In genomic region chr7:128103498-128104108, GRCh38 we compare ENCODE assay signal across 9 cellular contexts.
DNase-seq lines count a peak whose midpoint lies in the region; ATAC-seq, FAIRE-seq and TF ChIP-seq lines count a peak whose summit lies in the region.
"Had no signal": no experiment of that assay in that cellular context is flagged by ENCODE, and none has a peak within 500 bp of the region (broad histone marks: within the 10 kb centered on the region; RNA-seq: fewer than 3 reads in every experiment).

No MANE protein-coding gene starts in this region.

- peak overlapping the region; percentile 76 for H3K4me3 Mint-ChIP-seq in activated CD4-positive, alpha-beta T cell treated with anti-CD3 and anti-CD28 coated beads for 36 hours

- no peak overlapping the region for H3K9ac ChIP-seq in K562 (ENCODE audit: insufficient read depth in 1 of 2, low read depth in 2 of 2, low read length in 2 of 2)

- TF ChIP-seq CTCF in K562 (IDR thresholded peaks at IDR 0.05 in 2 of 3, conservative IDR thresholded peaks at IDR 0.05 in 1 of 3; ENCODE audit: insufficient read depth in 2 of 3, low read depth in 1 of 3, low read length in 3 of 3) (no peak), right lobe of liver (IDR thresholded peaks at IDR 0.05) (no peak), upper lobe of right lung (IDR thresholded peaks at IDR 0.05) (no peak)

- no peak overlapping the region for H2AFZ ChIP-seq in K562 (ENCODE audit: low read depth, low read length)

- no peak; the same call in 1 of the 2 replicates for TF ChIP-seq POLR2A in K562 (conservative IDR thresholded peaks at IDR 0.05)
- no peak for TF ChIP-seq POLR2A in right lobe of liver (IDR thresholded peaks at IDR 0.05)

- H3K9me3 ChIP-seq in K562 (replicated peaks; ENCODE audit: control insufficient read depth, insufficient read depth, low read depth, low read length) = no peaks in the 10 kb centered on the region
- no peaks in the 10 kb centered on the region for H3K9me3 ChIP-seq in right lobe of liver
- H3K9me3 ChIP-seq in upper lobe of right lung = no peaks in the 10 kb centered on the region

- peaks cover 3 to 22% of the 10 kb centered on the region in 2 experiments; a peak in 3 of 5 replicates for H3K27me3 ChIP-seq in K562 (ENCODE audit: control insufficient read depth in 2 of 2, insufficient read depth in 2 of 2, low read length in 2 of 2)
- no peaks in the 10 kb centered on the region for H3K27me3 ChIP-seq in right lobe of liver
- H3K27me3 ChIP-seq in upper lobe of right lung = peaks cover 11% of the 10 kb centered on the region

- CTCF ChIA-PET in activated CD4-positive, alpha-beta T cell treated with anti-CD3 and anti-CD28 coated beads for 36 hours (lab: Charles Lee) = interaction anchor here (0.8 to 4.8 kb wide), 4 partner anchors 26 to 395 kb away, joined by 3 to 20 read pairs (median 4); no protein-coding TSS in a partner anchor
- CTCF ChIA-PET in K562 (lab: Yijun Ruan, JAX; ENCODE audit: low intra/inter-chr PET ratio) = no interaction called here

- H3K79me2 ChIP-seq in K562 (ENCODE audit: control insufficient read depth, insufficient read depth, low read length) = no peaks in the 10 kb centered on the region

- POLR2A ChIA-PET in activated CD4-positive, alpha-beta T cell treated with anti-CD3 and anti-CD28 coated beads for 36 hours (lab: Charles Lee) = interaction anchor here (0.6 to 1.1 kb wide), 2 partner anchors 11 to 176 kb away, joined by 3 read pairs; no protein-coding TSS in a partner anchor
- POLR2A ChIA-PET in K562 (lab: Yijun Ruan, JAX) = interaction anchor here (0.6 to 1.0 kb wide), 4 partner anchors 12 to 195 kb away, joined by 3 to 4 read pairs (median 4); no protein-coding TSS in a partner anchor

- BruUV-seq in K562 (replicated peaks; lab: Mats Ljungman, UMichigan) = no TSS peak

- peak; percentile 50 for DNase-seq in activated CD4-positive, alpha-beta T cell treated with anti-CD3 and anti-CD28 coated beads for 36 hours
- DNase-seq in activated CD4-positive, alpha-beta T cell treated with anti-CD3 and anti-CD28 coated beads for 4 hours = no peak
- DNase-seq in HuH-7.5 (ENCODE audit: low spot score) = peak; percentile 66
- DNase-seq in K562 (ENCODE audit: extremely low read depth in 1 of 4, low spot score in 3 of 4) = no peak
- peak in 2 of 3 donors; percentile 37 to 60 for DNase-seq in right lobe of liver
- no peak for DNase-seq in upper lobe of right lung
- DNase-seq in T-helper 9 cell = no peak

- no peaks in the 10 kb centered on the region for H3K9me3 Mint-ChIP-seq in activated CD4-positive, alpha-beta T cell treated with anti-CD3 and anti-CD28 coated beads for 36 hours (ENCODE audit: low read depth)

- no peaks in the 10 kb centered on the region for H3K36me3 ChIP-seq in K562 (ENCODE audit: control insufficient read depth, insufficient read depth, low read length)
- H3K36me3 ChIP-seq in right lobe of liver = no peaks in the 10 kb centered on the region
- no peaks in the 10 kb centered on the region for H3K36me3 ChIP-seq in upper lobe of right lung

- H3K9me1 ChIP-seq in K562 (ENCODE audit: control insufficient read depth, insufficient read depth, low read length) = no peaks in the 10 kb centered on the region

- no peaks in the 10 kb centered on the region for H3K36me3 Mint-ChIP-seq in activated CD4-positive, alpha-beta T cell treated with anti-CD3 and anti-CD28 coated beads for 36 hours (ENCODE audit: low read depth)

- ATAC-seq in activated CD4-positive, alpha-beta T cell treated with anti-CD3 and anti-CD28 coated beads for 36 hours = peak; percentile 35
- no peak for ATAC-seq in K562
- peak; percentile 21 to 34 (median 28) for ATAC-seq in right lobe of liver
- peak; percentile 9 for ATAC-seq in upper lobe of right lung
- ATAC-seq in HG03108 (IDR thresholded peaks at IDR 0.05; ENCODE audit: unreplicated experiment) = no peak

- H3K27ac ChIP-seq in K562 (ENCODE audit: extremely low read depth, low read depth, low read length) (no peak overlapping the region), right lobe of liver (no peak overlapping the region), upper lobe of right lung (no peak overlapping the region)
- H3K27ac ChIP-seq: C4-2B had no signal

- no peak for TF ChIP-seq EP300 in K562 (IDR thresholded peaks at IDR 0.05; ENCODE audit: low read length)

- no peak for FAIRE-seq in K562 (lab: Jason Lieb, UNC)

- no peak overlapping the region for H3K4me2 ChIP-seq in K562 (ENCODE audit: insufficient read depth, low read length)

- H3K27me3 Mint-ChIP-seq in activated CD4-positive, alpha-beta T cell treated with anti-CD3 and anti-CD28 coated beads for 36 hours = peaks cover 2% of the 10 kb centered on the region

- no peak for TF ChIP-seq RAD21 in K562 (CRISPR knock-in tag; conservative IDR thresholded peaks at IDR 0.05 in 1 of 2, IDR thresholded peaks at IDR 0.05 in 1 of 2)

- peaks cover 47% of the 10 kb centered on the region for H3K4me1 Mint-ChIP-seq in activated CD4-positive, alpha-beta T cell treated with anti-CD3 and anti-CD28 coated beads for 36 hours

- no peak overlapping the region for H3K27ac Mint-ChIP-seq in activated CD4-positive, alpha-beta T cell treated with anti-CD3 and anti-CD28 coated beads for 36 hours

- H3K4me3 ChIP-seq in K562 = no peak overlapping the region
- H3K4me3 ChIP-seq in right lobe of liver = peak overlapping the region; percentile 4 to 32 (median 6)
- peak overlapping the region; percentile 42 for H3K4me3 ChIP-seq in upper lobe of right lung

- intact Hi-C loops in activated CD4-positive, alpha-beta T cell treated with anti-CD3 and anti-CD28 coated beads for 36 hours (cut with DNase I, micrococcal nuclease) = loop anchor here in 1 of 2 experiments (2.0 kb wide), 1 partner anchor 71 kb away; no protein-coding TSS in a partner anchor
- intact Hi-C loops in K562 (cut with micrococcal nuclease) (no loop called here), right lobe of liver (cut with DNase I) (no loop called here), upper lobe of right lung (cut with DNase I) (no loop called here)

- H3K4me1 ChIP-seq in K562 (replicated peaks in 1 of 2; ENCODE audit: control insufficient read depth in 2 of 2, insufficient read depth in 2 of 2, low read length in 2 of 2) (peaks cover 15 to 30% of the 10 kb centered on the region in 2 experiments; a peak in 4 of 5 replicates), right lobe of liver (peaks cover 0 to 13% (median 0%) of the 10 kb centered on the region in 4 donors), upper lobe of right lung (peaks cover 9% of the 10 kb centered on the region)

- in situ Hi-C loops in K562 (cut with MboI) = no loop called here

- peaks cover 6% of the 10 kb centered on the region; the same call in 1 of the 2 replicates for H4K20me1 ChIP-seq in K562 (replicated peaks; ENCODE audit: control insufficient read depth, insufficient read depth, low read length)

- WGBS in K562 (ENCODE audit: insufficient coverage, low coverage, missing lambda C conversion rate) = 80% methylated on average over 43 of the region's 44 CpGs
- WGBS in right lobe of liver (ENCODE audit: insufficient coverage, low coverage, low lambda C conversion rate, missing lambda C conversion rate) = 38% methylated on average over 15 of the region's 44 CpGs

TF ChIP-seq in K562, 482 proteins besides CTCF, POLR2A, EP300 and RAD21 (continues in another document):
- TF ChIP-seq POLR2AphosphoS2 (IDR thresholded peaks at IDR 0.05; ENCODE audit: low read length) = peak; percentile 66; the same call in 1 of the 2 replicates
- TF ChIP-seq RBM25 (IDR thresholded peaks at IDR 0.05; ENCODE audit: low read depth, low read length, severe bottlenecking) = peak; percentile 35
- peak; percentile 81 for TF ChIP-seq POLR2G (IDR thresholded peaks at IDR 0.05; ENCODE audit: low read depth, low read length)
- TF ChIP-seq SUPT5H (IDR thresholded peaks at IDR 0.05) = 0 out of 2 replicates have a peak, but pooled peaks have one; percentile 21
- 0 out of 4 replicates have a peak, but pooled peaks of 1 of the 2 experiments have one; percentile 23 for TF ChIP-seq RCOR1 (IDR thresholded peaks at IDR 0.05; ENCODE audit: borderline replicate concordance in 1 of 2, low read depth in 2 of 2, low read length in 2 of 2)
- TF ChIP-seq NFIC (IDR thresholded peaks at IDR 0.05) = peak; percentile 20; the same call in 1 of the 2 replicates

Comparison
In these comparisons a context has a peak if more than half of its experiments do, and no peak if none do; other contexts are left out.
1. DNase-seq: peak in activated CD4-positive, alpha-beta T cell treated with anti-CD3 and anti-CD28 coated beads for 36 hours (single experiment), HuH-7.5 (single experiment) and right lobe of liver (2 of 3); none in activated CD4-positive, alpha-beta T cell treated with anti-CD3 and anti-CD28 coated beads for 4 hours (0 of 2), K562 (0 of 4), upper lobe of right lung (single experiment) and T-helper 9 cell (single experiment).
2. ATAC-seq: peak in activated CD4-positive, alpha-beta T cell treated with anti-CD3 and anti-CD28 coated beads for 36 hours (single experiment), right lobe of liver (4 of 4) and upper lobe of right lung (single experiment); none in K562 (single experiment) and HG03108 (single experiment).